Comparison of ENCODE assay signal across 27 cellular contexts in genomic region chr2:104163611-104164157, GRCh38.
"Had no signal": no experiment of that assay in that cellular context is flagged by ENCODE, and none has a peak within 500 bp of the region (broad histone marks: within the 10 kb centered on the region; RNA-seq: fewer than 3 reads in every experiment).

No MANE protein-coding gene starts in this region.

- H3K9me3 ChIP-seq: heart right ventricle, left lung, right lobe of liver, tibial artery, upper lobe of right lung had no signal

- H3K36me3 ChIP-seq: brain microvascular endothelial cell, heart right ventricle, left lung, right lobe of liver, tibial artery, upper lobe of right lung had no signal

- H3K4me1 ChIP-seq: heart right ventricle, left lung, right lobe of liver, tibial artery, upper lobe of right lung had no signal

- DNase-seq: activated CD4-positive, alpha-beta T cell treated with anti-CD3 and anti-CD28 coated beads, Interleukin-2, amount 10 ng/mL, durations not matched to agents 7 days and 5 days; activated CD4-positive, CD25-positive, alpha-beta regulatory T cell treated with anti-CD3 and anti-CD28 coated beads, Interleukin-2, amount 50 U/mL, for 72 hours; activated CD8-positive, alpha-beta T cell treated with anti-CD3 and anti-CD28 coated beads, Interleukin-2, amount 10 ng/mL, durations not matched to agents 7 days and 5 days; activated naive CD4-positive, alpha-beta T cell; activated T-cell treated with anti-CD3 and anti-CD28 coated beads for 4 hours; activated T-cell treated with anti-CD3 and anti-CD28 coated beads, Interleukin-2, amount 50 U/mL, for 72 hours; brain microvascular endothelial cell; cortex of kidney; effector memory CD8-positive, alpha-beta T cell; foreskin melanocyte; heart right ventricle; left lung; mesendoderm; natural killer cell; posterior cingulate gyrus; right lobe of liver; stimulated activated CD4-positive, alpha-beta T cell treated with anti-CD3 and anti-CD28 coated beads, Interleukin-12 subunit alpha, Interleukin-12 subunit beta, amount 100 ng/mL, for 4 hours; stimulated activated CD4-positive, alpha-beta T cell treated with anti-CD3 and anti-CD28 coated beads, Interleukin-4, amount 100 ng/mL, for 24 hours; stimulated activated naive CD8-positive, alpha-beta T cell treated with anti-CD3 and anti-CD28 coated beads, Interleukin-15, amount 100 ng/mL, for 72 hours; substantia nigra; SW 1271; T-helper 9 cell; tibial artery; upper lobe of right lung had no signal

- H3K27ac ChIP-seq: brain microvascular endothelial cell, heart right ventricle, left lung, right lobe of liver, tibial artery, upper lobe of right lung had no signal

- H3K4me3 ChIP-seq: heart right ventricle, left lung, lung, right lobe of liver, tibial artery, upper lobe of right lung had no signal

- H3K27me3 ChIP-seq: brain microvascular endothelial cell, heart right ventricle, left lung, right lobe of liver, tibial artery, upper lobe of right lung had no signal

- ATAC-seq: activated CD8-positive, alpha-beta T cell treated with anti-CD3 and anti-CD28 coated beads, Interleukin-2, amount 10 ng/mL, durations not matched to agents 7 days and 5 days; activated naive CD4-positive, alpha-beta T cell treated with anti-CD3 and anti-CD28 coated beads, Interleukin-2, amount 50 U/mL, for 72 hours; activated T-cell treated with anti-CD3 and anti-CD28 coated beads, Interleukin-2, amount 50 U/mL, for 72 hours; effector memory CD8-positive, alpha-beta T cell; heart right ventricle; left lung; natural killer cell; right lobe of liver; stimulated activated memory B cell treated with anti-CD40 and anti-IgM and Interleukin-4, amounts not matched to agents 10 μg/mL and 1 μg/mL and 100 μg/mL, for 72 hours; stimulated activated naive CD8-positive, alpha-beta T cell treated with anti-CD3 and anti-CD28 coated beads, Interleukin-15, amount 100 ng/mL, for 72 hours; upper lobe of right lung had no signal
